Comparison of ENCODE assay signal across 9 cellular contexts in genomic region chr2:144515425-144515693, GRCh38. TPM values are rescaled to one million over a fixed set of nuclear protein-coding genes. Genes with fewer than 3 reads are reported as not detected.
DNase-seq lines count a peak whose midpoint lies in the region; ATAC-seq and TF ChIP-seq lines count a peak whose summit lies in the region.
"Had no signal": no experiment of that assay in that cellular context is flagged by ENCODE, and none has a peak within 500 bp of the region (broad histone marks: within the 10 kb centered on the region; RNA-seq: fewer than 3 reads in every experiment).

No MANE protein-coding gene starts in this region.

- DNase-seq in A673 (ENCODE audit: low spot score) (no peak), IMR-90 (peak; percentile 59), dorsolateral prefrontal cortex (no peak), NCI-H2171 treated with DMSO at 0.1 percent for 48 hours (lab: John Stamatoyannopoulos, UW) (no peak), kidney tubule cell (ENCODE audit: low spot score) (no peak), midbrain (lab: John Stamatoyannopoulos, UW) (no peak)
- DNase-seq in natural killer cell treated with Interleukin-12 subunit alpha and Interleukin-12 subunit beta and Interleukin-15 and Interleukin-18, amount 100 ng/mL, for 72 hours (ENCODE audit: low spot score) = no peak
- DNase-seq: T1000 had no signal

- peak overlapping the region; percentile 84 for H3K14ac ChIP-seq in IMR-90 (replicated peaks; ENCODE audit: low read depth, low read length)

- TF ChIP-seq RAD21 in IMR-90 (IDR thresholded peaks at IDR 0.05; ENCODE audit: low read length) = no peak

- H3K4me1 Mint-ChIP-seq in natural killer cell treated with Interleukin-12 subunit alpha and Interleukin-12 subunit beta and Interleukin-15 and Interleukin-18, amount 100 ng/mL, for 72 hours (ENCODE audit: low read depth in 2 of 2) = peaks cover 52 to 55% of the 10 kb centered on the region in 2 donors

- peak overlapping the region; percentile 91 for H3K4me2 ChIP-seq in IMR-90 (ENCODE audit: low read depth, low read length)

- BruUV-seq in A673 (replicated peaks; lab: Mats Ljungman, UMichigan) (no TSS peak), IMR-90 (replicated peaks; lab: Mats Ljungman, UMichigan) (no TSS peak)

- no peaks in the 10 kb centered on the region for H3K9me1 ChIP-seq in IMR-90 (ENCODE audit: insufficient read depth, low read length)

- peak overlapping the region; percentile 98 for H3K4me3 Mint-ChIP-seq in natural killer cell treated with Interleukin-12 subunit alpha and Interleukin-12 subunit beta and Interleukin-15 and Interleukin-18, amount 100 ng/mL, for 72 hours

- peak overlapping the region; percentile 84 for H3K56ac ChIP-seq in IMR-90 (ENCODE audit: extremely low read depth, insufficient read depth, low read length)

- H3K18ac ChIP-seq in IMR-90 (ENCODE audit: low read depth, low read length) = peak overlapping the region; percentile 65

- H4K5ac ChIP-seq in IMR-90 (ENCODE audit: low read depth, low read length) = peak overlapping the region; percentile 63

- H4K8ac ChIP-seq in IMR-90 (ENCODE audit: low read depth in 2 of 2, low read length in 2 of 2) = peak overlapping the region; percentile 8 to 70; a peak in 3 of 4 replicates

- ATAC-seq in IMR-90 (ENCODE audit: low read depth) (no peak), HG03039 (IDR thresholded peaks at IDR 0.05; ENCODE audit: unreplicated experiment) (no peak)
- ATAC-seq in natural killer cell treated with Interleukin-12 subunit alpha and Interleukin-12 subunit beta and Interleukin-15 and Interleukin-18, amount 100 ng/mL, for 72 hours = no peak

- H4K91ac ChIP-seq in IMR-90 (ENCODE audit: insufficient read depth, low read depth, low read length) = 0 out of 2 replicates have a peak overlapping the region, but pooled peaks have one; percentile 30

- H3K27ac ChIP-seq in A673 (ENCODE audit: low read depth, low read length, poor library complexity, severe bottlenecking) = peak overlapping the region; percentile 98
- H3K27ac ChIP-seq in IMR-90 (ENCODE audit: insufficient read depth, low read length) = peak overlapping the region; percentile 99; the same call in 1 of the 2 replicates
- H3K27ac ChIP-seq in dorsolateral prefrontal cortex = peak overlapping the region; percentile 95 to 100 (median 100)

- WGBS in IMR-90 (ENCODE audit: extremely low coverage in 2 of 2, insufficient read length in 1 of 2), 2 experiments = no CpG with 5 or more reads among the region's 3 CpGs

- H3K4ac ChIP-seq in IMR-90 (ENCODE audit: low read depth, low read length) = peak overlapping the region; percentile 59

- H2BK20ac ChIP-seq in IMR-90 (ENCODE audit: low read depth, low read length) = no peak overlapping the region

- intact Hi-C loops in A673 (cut with micrococcal nuclease; ENCODE audit: unreplicated experiment) = loop anchor here (5.0 to 10.0 kb wide), 3 partner anchors 183 to 1799 kb away; a partner anchor contains a TSS
- intact Hi-C loops in IMR-90 (cut with micrococcal nuclease) = loop anchor here (2.0 to 10.0 kb wide), 8 partner anchors 492 to 1797 kb away; no protein-coding TSS in a partner anchor
- intact Hi-C loops in dorsolateral prefrontal cortex (cut with DNase I) = loop anchor here (2.0 to 5.0 kb wide), 3 partner anchors 53 to 578 kb away; a partner anchor contains a TSS

- H3K4me1 ChIP-seq in A673 (ENCODE audit: insufficient read depth, low read length, poor library complexity, severe bottlenecking) (peaks cover 32% of the 10 kb centered on the region), IMR-90 (ENCODE audit: control insufficient read depth, insufficient read depth, low read length) (peaks cover 9% of the 10 kb centered on the region)

- H3K23ac ChIP-seq in IMR-90 (ENCODE audit: low read depth, low read length) = peak overlapping the region; percentile 64; the same call in 1 of the 2 replicates

- H3K27ac Mint-ChIP-seq in natural killer cell treated with Interleukin-12 subunit alpha and Interleukin-12 subunit beta and Interleukin-15 and Interleukin-18, amount 100 ng/mL, for 72 hours = peak overlapping the region in 1 of 2 donors; percentile 99

- H2AK5ac ChIP-seq in IMR-90 (ENCODE audit: low read depth, low read length) = no peak overlapping the region

- peak overlapping the region; percentile 79 for H2AFZ ChIP-seq in IMR-90 (replicated peaks; ENCODE audit: low read length, poor library complexity)

- H4K20me1 ChIP-seq in IMR-90 (ENCODE audit: insufficient read depth, low read length) = peaks cover 17% of the 10 kb centered on the region; the same call in 1 of the 2 replicates

- H3K4me3 ChIP-seq in A673 (ENCODE audit: low read depth, low read length, poor library complexity, severe bottlenecking) (peak overlapping the region; percentile 66), IMR-90 (ENCODE audit: insufficient read depth, low read depth, low read length) (peak overlapping the region; percentile 99), dorsolateral prefrontal cortex (peak overlapping the region; percentile 61 to 100 (median 85))

- H3K36me3 Mint-ChIP-seq in natural killer cell treated with Interleukin-12 subunit alpha and Interleukin-12 subunit beta and Interleukin-15 and Interleukin-18, amount 100 ng/mL, for 72 hours = peaks cover 46% of the 10 kb centered on the region

- peak overlapping the region; percentile 53; the same call in 1 of the 2 replicates for H2BK120ac ChIP-seq in IMR-90 (ENCODE audit: low read depth, low read length)

- H2BK15ac ChIP-seq in IMR-90 (ENCODE audit: low read depth, low read length) = peak overlapping the region; percentile 45; the same call in 1 of the 3 replicates

- H3K27me3 Mint-ChIP-seq in natural killer cell treated with Interleukin-12 subunit alpha and Interleukin-12 subunit beta and Interleukin-15 and Interleukin-18, amount 100 ng/mL, for 72 hours = no peaks in the 10 kb centered on the region

- in situ Hi-C loops in IMR-90 (cut with MboI; ENCODE audit: low sequenced_read_pairs) = loop anchor here (10.0 to 25.0 kb wide), 3 partner anchors 181 to 1797 kb away; a partner anchor contains a TSS

- CTCF ChIA-PET in A673 (lab: Charles Lee) (no interaction called here), IMR-90 (lab: Yijun Ruan, JAX) (no interaction called here)

- H3K9me3 ChIP-seq in A673 (ENCODE audit: low read depth, low read length, poor library complexity, severe bottlenecking) (no peaks in the 10 kb centered on the region), IMR-90 (ENCODE audit: control insufficient read depth, insufficient read depth, low read length) (no peaks in the 10 kb centered on the region)

- peak overlapping the region; percentile 67 for H2BK5ac ChIP-seq in IMR-90 (ENCODE audit: low read depth, low read length, poor library complexity, severe bottlenecking)

- peaks cover 38% of the 10 kb centered on the region for H3K36me3 ChIP-seq in A673 (ENCODE audit: insufficient read depth, low read length, poor library complexity, severe bottlenecking)
- H3K36me3 ChIP-seq in IMR-90 (ENCODE audit: control insufficient read depth, insufficient read depth, low read length) = no peaks in the 10 kb centered on the region; the same call in 1 of the 2 replicates

- dilution Hi-C loops in IMR-90 (cut with HindIII; ENCODE audit: low sequenced_read_pairs, unreplicated experiment) = no loop called here

- TF ChIP-seq POLR2A in IMR-90 (IDR thresholded peaks at IDR 0.05; ENCODE audit: low read depth, low read length) = no peak

- H2AK9ac ChIP-seq in IMR-90 (replicated peaks; ENCODE audit: low read depth, low read length, poor library complexity) = no peak overlapping the region

- POLR2A ChIA-PET in A673 (lab: Charles Lee; ENCODE audit: low non-redundant PET) = no interaction called here
- POLR2A ChIA-PET in IMR-90 (lab: Charles Lee; ENCODE audit: unreplicated experiment) = interaction anchor here (0.6 kb wide), 1 partner anchor 102 kb away, joined by 3 read pairs; no protein-coding TSS in a partner anchor

- H3K79me1 ChIP-seq in IMR-90 (ENCODE audit: low read depth in 1 of 2, low read length in 2 of 2) = peaks cover 16 to 47% of the 10 kb centered on the region in 2 experiments; a peak in 3 of 4 replicates

- H3K9ac ChIP-seq in IMR-90 (ENCODE audit: low read depth, low read length) = peak overlapping the region; percentile 90

- no peaks in the 10 kb centered on the region for H3K9me3 Mint-ChIP-seq in natural killer cell treated with Interleukin-12 subunit alpha and Interleukin-12 subunit beta and Interleukin-15 and Interleukin-18, amount 100 ng/mL, for 72 hours

- H3K27me3 ChIP-seq in A673 (replicated peaks; ENCODE audit: insufficient read depth, low read depth, low read length, poor library complexity) = no peaks in the 10 kb centered on the region
- no peaks in the 10 kb centered on the region for H3K27me3 ChIP-seq in IMR-90 (ENCODE audit: control insufficient read depth, insufficient read depth, low read length)
- no peaks in the 10 kb centered on the region for H3K27me3 ChIP-seq in dorsolateral prefrontal cortex

- TF ChIP-seq CTCF in A673 (conservative IDR thresholded peaks at IDR 0.05; ENCODE audit: low read depth, low read length) = no peak
- no peak for TF ChIP-seq CTCF in IMR-90 (conservative IDR thresholded peaks at IDR 0.05; ENCODE audit: low read depth, low read length)
- TF ChIP-seq CTCF in dorsolateral prefrontal cortex (IDR thresholded peaks at IDR 0.05 in 54 of 56, conservative IDR thresholded peaks at IDR 0.05 in 2 of 56; ENCODE audit: low read depth in 1 of 56, partially characterized antibody in 56 of 56) = no peak

TF ChIP-seq in IMR-90, 13 proteins besides CTCF, POLR2A, EP300 and RAD21:
- TF ChIP-seq BHLHE40 (IDR thresholded peaks at IDR 0.05; ENCODE audit: low read depth, low read length) (no peak), CEBPB (IDR thresholded peaks at IDR 0.05; ENCODE audit: low read depth, low read length) (no peak), NFE2L2 (IDR thresholded peaks at IDR 0.05; ENCODE audit: low read depth, low read length) (no peak), ELK1 (IDR thresholded peaks at IDR 0.05; ENCODE audit: borderline replicate concordance, low read depth, low read length) (no peak)

RNA-seq across cellular contexts. Expression of gene ZEB2, which starts 4.6 kb away (rescaled TPM):
- total RNA-seq in A673 (2021) (146 TPM in 2 replicates), IMR-90 (2012; rRNA removed) (50.9 and 52.5 TPM in 2 replicates), dorsolateral prefrontal cortex (100 to 1,000 TPM; 160 to 942 (median 318) TPM)
- polyA plus RNA-seq in IMR-90 (2012; rRNA removed) = 22.4 and 23.8 TPM in 2 replicates
- polyA plus RNA-seq in IMR-90 (2012; cell fraction: cytosol; rRNA removed) = 9.9 and 12.5 TPM in 2 replicates
- polyA plus RNA-seq in IMR-90 (2012; cell fraction: nucleus; rRNA removed; ENCODE audit: low replicate concordance) = 12.0 and 32.4 TPM in 2 replicates
- 100 to 1,000 TPM; 181 to 248 TPM for total RNA-seq in natural killer cell treated with Interleukin-12 subunit alpha and Interleukin-12 subunit beta and Interleukin-15 and Interleukin-18, amount 100 ng/mL, for 72 hours
